In genomic region chr16:87425941-87426340, GRCh38 we compare ENCODE assay signal across 24 cellular contexts.
"Had no signal": no experiment of that assay in that cellular context is flagged by ENCODE, and none has a peak within 500 bp of the region (broad histone marks: within the 10 kb centered on the region; RNA-seq: fewer than 3 reads in every experiment).

No MANE protein-coding gene starts in this region.

- DNase-seq: cortex of kidney; effector memory CD8-positive, alpha-beta T cell; foreskin fibroblast; gastrocnemius medialis; naive B cell; pancreas; spleen; stimulated activated CD4-positive, alpha-beta T cell treated with anti-CD3 and anti-CD28 coated beads, Interleukin-4, amount 100 ng/mL, for 4 hours; stimulated activated naive B cell treated with anti-CD40 and anti-IgM and Interleukin-4, amounts not matched to agents 10 μg/mL and 1 μg/mL and 100 μg/mL, for 72 hours; transverse colon had no signal

- H3K4me3 Mint-ChIP-seq: effector memory CD8-positive, alpha-beta T cell; memory B cell; mesothelial cell of epicardium; naive B cell; natural killer cell treated with Interleukin-12 subunit alpha and Interleukin-12 subunit beta and Interleukin-15 and Interleukin-18, amount 100 ng/mL, for 72 hours; neural crest cell; stimulated activated naive B cell treated with anti-CD40 and anti-IgM and Interleukin-4, amounts not matched to agents 10 μg/mL and 1 μg/mL and 100 μg/mL, for 72 hours; stimulated activated naive CD8-positive, alpha-beta T cell treated with anti-CD3 and anti-CD28 coated beads, Interleukin-15, Interleukin-2, amounts not matched to agents 100 ng/mL and 50 ng/mL, for 24 hours had no signal

- H3K4me1 ChIP-seq: gastrocnemius medialis, pancreas, right atrium auricular region, spleen, transverse colon had no signal

- H3K9me3 ChIP-seq: gastrocnemius medialis, mucosa of descending colon, neutrophil, pancreas, right atrium auricular region, spleen, thoracic aorta, transverse colon had no signal

- H3K9me3 Mint-ChIP-seq: effector memory CD8-positive, alpha-beta T cell; memory B cell; naive B cell; natural killer cell treated with Interleukin-12 subunit alpha and Interleukin-12 subunit beta and Interleukin-15 and Interleukin-18, amount 100 ng/mL, for 72 hours; neural crest cell; stimulated activated naive CD8-positive, alpha-beta T cell treated with anti-CD3 and anti-CD28 coated beads, Interleukin-15, Interleukin-2, amounts not matched to agents 100 ng/mL and 50 ng/mL, for 24 hours had no signal

- H3K27me3 Mint-ChIP-seq: effector memory CD8-positive, alpha-beta T cell; naive B cell; natural killer cell treated with Interleukin-12 subunit alpha and Interleukin-12 subunit beta and Interleukin-15 and Interleukin-18, amount 100 ng/mL, for 72 hours; progenitor cell of endocrine pancreas; stimulated activated naive B cell treated with anti-CD40 and anti-IgM and Interleukin-4, amounts not matched to agents 10 μg/mL and 1 μg/mL and 100 μg/mL, for 72 hours; stimulated activated naive CD8-positive, alpha-beta T cell treated with anti-CD3 and anti-CD28 coated beads, Interleukin-15, Interleukin-2, amounts not matched to agents 100 ng/mL and 50 ng/mL, for 24 hours had no signal

- H3K27me3 ChIP-seq: gastrocnemius medialis, neutrophil, pancreas, right atrium auricular region, spleen, transverse colon had no signal

- H3K27ac ChIP-seq: gastrocnemius medialis, neutrophil, pancreas, right atrium auricular region, spleen, thoracic aorta, transverse colon had no signal

- H3K27ac Mint-ChIP-seq: memory B cell; natural killer cell treated with Interleukin-12 subunit alpha and Interleukin-12 subunit beta and Interleukin-15 and Interleukin-18, amount 100 ng/mL, for 72 hours; progenitor cell of endocrine pancreas; stimulated activated naive B cell treated with anti-CD40 and anti-IgM and Interleukin-4, amounts not matched to agents 10 μg/mL and 1 μg/mL and 100 μg/mL, for 72 hours; stimulated activated naive CD8-positive, alpha-beta T cell treated with anti-CD3 and anti-CD28 coated beads, Interleukin-15, Interleukin-2, amounts not matched to agents 100 ng/mL and 50 ng/mL, for 24 hours had no signal

- ATAC-seq: effector memory CD8-positive, alpha-beta T cell; gastrocnemius medialis; mucosa of descending colon; natural killer cell treated with Interleukin-12 subunit alpha and Interleukin-12 subunit beta and Interleukin-15 and Interleukin-18, amount 100 ng/mL, for 72 hours; pancreas; stimulated activated naive B cell treated with anti-CD40 and anti-IgM and Interleukin-4, amounts not matched to agents 10 μg/mL and 1 μg/mL and 100 μg/mL, for 72 hours had no signal

- H3K36me3 Mint-ChIP-seq: naive B cell had no signal

- H3K4me3 ChIP-seq: gastrocnemius medialis, lung, mucosa of descending colon, pancreas, right atrium auricular region, skin epidermis, spleen, thoracic aorta, transverse colon had no signal

- H3K4me1 Mint-ChIP-seq: memory B cell; naive B cell; stimulated activated naive B cell treated with anti-CD40 and anti-IgM and Interleukin-4, amounts not matched to agents 10 μg/mL and 1 μg/mL and 100 μg/mL, for 72 hours had no signal

- FAIRE-seq: endometrium, keratinocyte, pancreas had no signal
